Comparison of ENCODE assay signal across 8 cellular contexts in the genomic region with DNA sequence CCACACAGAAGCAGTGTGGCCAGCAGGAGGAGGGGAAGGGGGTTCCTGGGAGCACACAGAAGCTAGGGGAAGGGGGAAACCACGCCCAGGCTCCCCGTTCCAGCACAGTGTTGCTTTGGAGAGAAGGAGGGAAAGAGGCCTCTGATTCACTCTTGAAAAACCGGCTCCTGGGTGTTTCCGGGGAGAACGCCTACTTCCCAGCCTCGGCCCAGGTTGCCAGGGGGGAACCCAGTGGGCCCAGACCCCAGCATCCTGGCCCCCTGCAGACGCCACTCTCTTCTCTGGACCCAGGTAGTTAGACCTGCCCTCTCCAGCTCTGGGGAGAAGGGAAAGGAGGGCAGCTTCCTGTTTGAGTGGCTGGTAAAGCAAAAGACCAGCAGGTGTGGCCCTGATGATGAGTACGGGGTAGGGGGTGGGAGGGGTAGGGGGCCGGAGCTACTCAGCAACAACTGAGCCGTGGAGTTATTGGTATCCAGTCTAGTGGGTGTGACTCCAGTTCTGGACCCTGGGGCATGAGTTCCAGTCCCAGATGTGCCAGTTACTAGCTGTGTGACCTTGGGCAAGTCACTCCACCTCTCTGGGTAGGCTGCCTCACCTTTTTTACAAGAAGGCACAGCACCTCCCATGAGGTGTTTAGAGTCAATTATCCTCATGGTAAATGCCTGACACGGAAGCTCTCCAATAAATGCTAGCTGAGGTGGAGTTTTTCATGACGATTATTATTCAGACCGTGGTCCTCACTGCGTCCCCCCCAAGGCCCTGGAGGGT. TPM values are rescaled to one million over a fixed set of nuclear protein-coding genes. Genes with fewer than 3 reads are reported as not detected.
DNase-seq lines count a peak whose midpoint lies in the region; ATAC-seq and TF ChIP-seq lines count a peak whose summit lies in the region.

No MANE protein-coding gene starts in this region.

- H3K4me3 Mint-ChIP-seq in natural killer cell treated with Interleukin-12 subunit alpha and Interleukin-12 subunit beta and Interleukin-15 and Interleukin-18, amount 100 ng/mL, for 72 hours = peak overlapping the region; percentile 76

- peak overlapping the region; percentile 47 for H3K4me2 ChIP-seq in Karpas-422 (ENCODE audit: low read depth, low read length, poor library complexity, severe bottlenecking)

- peaks cover 4% of the 10 kb centered on the region for H3K4me1 ChIP-seq in Karpas-422 (ENCODE audit: low read length)
- peaks cover 6% of the 10 kb centered on the region for H3K4me1 ChIP-seq in effector memory CD4-positive, alpha-beta T cell (ENCODE audit: control insufficient read depth, insufficient read depth, low read length, poor library complexity, severe bottlenecking)

- DNase-seq in BJ (ENCODE audit: low read depth) (no peak), Karpas-422 (no peak), NCI-H1436 treated with DMSO at 0.1 percent for 48 hours (lab: John Stamatoyannopoulos, UW) (no peak), NCI-H446 treated with DMSO at 0.1 percent for 48 hours (lab: John Stamatoyannopoulos, UW) (no peak), NCI-H446 (lab: John Stamatoyannopoulos, UW) (no peak)
- no peak for DNase-seq in effector memory CD4-positive, alpha-beta T cell
- peak; percentile 50 for DNase-seq in natural killer cell treated with Interleukin-12 subunit alpha and Interleukin-12 subunit beta and Interleukin-15 and Interleukin-18, amount 100 ng/mL, for 72 hours (ENCODE audit: low spot score)

- no peaks in the 10 kb centered on the region for H3K36me3 Mint-ChIP-seq in natural killer cell treated with Interleukin-12 subunit alpha and Interleukin-12 subunit beta and Interleukin-15 and Interleukin-18, amount 100 ng/mL, for 72 hours

- no peak for TF ChIP-seq CTCF in BJ (IDR thresholded peaks at IDR 0.05; ENCODE audit: insufficient read depth, low read depth, low read length)

- H3K27me3 Mint-ChIP-seq in natural killer cell treated with Interleukin-12 subunit alpha and Interleukin-12 subunit beta and Interleukin-15 and Interleukin-18, amount 100 ng/mL, for 72 hours = no peaks in the 10 kb centered on the region

- H3K27me3 ChIP-seq in BJ (ENCODE audit: control insufficient read depth, insufficient read depth, low read length) (no peaks in the 10 kb centered on the region), Karpas-422 (ENCODE audit: low read length) (no peaks in the 10 kb centered on the region)
- no peaks in the 10 kb centered on the region for H3K27me3 ChIP-seq in effector memory CD4-positive, alpha-beta T cell (replicated peaks; ENCODE audit: control insufficient read depth, insufficient read depth, low read length, poor library complexity, severe bottlenecking)

- no peak for ATAC-seq in natural killer cell treated with Interleukin-12 subunit alpha and Interleukin-12 subunit beta and Interleukin-15 and Interleukin-18, amount 100 ng/mL, for 72 hours
- no peak for ATAC-seq in GM21737 (IDR thresholded peaks at IDR 0.05; ENCODE audit: unreplicated experiment)

- no peak overlapping the region for H3K27ac ChIP-seq in Karpas-422 (ENCODE audit: low read length)
- H3K27ac ChIP-seq in effector memory CD4-positive, alpha-beta T cell (ENCODE audit: insufficient read depth, low read length, poor library complexity, severe bottlenecking) = peak overlapping the region; percentile 37

- CTCF ChIA-PET in BJ (lab: Yijun Ruan, JAX) = interaction anchor here (0.6 to 4.9 kb wide), 8 partner anchors 9 to 834 kb away, joined by 3 to 32 read pairs (median 4); no protein-coding TSS in a partner anchor

- peak overlapping the region; percentile 50; the same call in 1 of the 2 replicates for H3K9ac ChIP-seq in Karpas-422 (ENCODE audit: low read length)

- H3K4me1 Mint-ChIP-seq in natural killer cell treated with Interleukin-12 subunit alpha and Interleukin-12 subunit beta and Interleukin-15 and Interleukin-18, amount 100 ng/mL, for 72 hours (ENCODE audit: low read depth in 2 of 2) = peaks cover 5 to 17% of the 10 kb centered on the region in 2 donors

- no peaks in the 10 kb centered on the region for H4K20me1 ChIP-seq in Karpas-422 (ENCODE audit: insufficient read depth, low read depth, low read length)

- H3K36me3 ChIP-seq in BJ (ENCODE audit: control insufficient read depth, insufficient read depth, low read length) = peaks cover 12% of the 10 kb centered on the region
- no peaks in the 10 kb centered on the region for H3K36me3 ChIP-seq in Karpas-422 (ENCODE audit: insufficient read depth, low read length)
- H3K36me3 ChIP-seq in effector memory CD4-positive, alpha-beta T cell (ENCODE audit: control insufficient read depth, insufficient read depth, low read length) = no peaks in the 10 kb centered on the region

- H3K9me2 ChIP-seq in Karpas-422 (replicated peaks; ENCODE audit: insufficient read depth, low read length) = no peaks in the 10 kb centered on the region

- no peaks in the 10 kb centered on the region for H3K79me2 ChIP-seq in Karpas-422 (ENCODE audit: low read length)

- H3K9me3 Mint-ChIP-seq in natural killer cell treated with Interleukin-12 subunit alpha and Interleukin-12 subunit beta and Interleukin-15 and Interleukin-18, amount 100 ng/mL, for 72 hours = no peaks in the 10 kb centered on the region

- peak overlapping the region; percentile 39 to 82 for H3K27ac Mint-ChIP-seq in natural killer cell treated with Interleukin-12 subunit alpha and Interleukin-12 subunit beta and Interleukin-15 and Interleukin-18, amount 100 ng/mL, for 72 hours

- H2AFZ ChIP-seq in Karpas-422 (ENCODE audit: low read length) = no peak overlapping the region

- POLR2A ChIA-PET in BJ (lab: Charles Lee) = interaction anchor here (1.3 kb wide), 1 partner anchor 23 kb away, joined by 5 read pairs; the partner anchor contains the start of gene DNAJB1

- peak overlapping the region; percentile 92 for H3K4me3 ChIP-seq in BJ (ENCODE audit: low read depth, low read length)
- H3K4me3 ChIP-seq in Karpas-422 (ENCODE audit: low read length) = peak overlapping the region; percentile 57; the same call in 1 of the 2 replicates
- peak overlapping the region; percentile 50 for H3K4me3 ChIP-seq in effector memory CD4-positive, alpha-beta T cell (ENCODE audit: insufficient read depth, low read depth, low read length, poor library complexity, severe bottlenecking)

- H3K9me3 ChIP-seq in Karpas-422 (ENCODE audit: low read length) = no peaks in the 10 kb centered on the region
- H3K9me3 ChIP-seq in effector memory CD4-positive, alpha-beta T cell (ENCODE audit: control insufficient read depth, low read length) = no peaks in the 10 kb centered on the region

RNA-seq across cellular contexts. Expression of gene GIPC1, which starts 0.8 kb away (rescaled TPM):
- 92.3 and 119 TPM in 2 replicates for polyA plus RNA-seq in BJ (2011; rRNA removed)
- polyA minus RNA-seq in BJ (2011; rRNA and poly(A)+ RNA removed) = 43.2 and 57.9 TPM in 2 replicates
- 1.9 and 4.6 TPM in 2 replicates for total RNA-seq in Karpas-422 (2014; rRNA removed; shearing (Covaris generic); ENCODE audit: low replicate concordance)
- total RNA-seq in natural killer cell treated with Interleukin-12 subunit alpha and Interleukin-12 subunit beta and Interleukin-15 and Interleukin-18, amount 100 ng/mL, for 72 hours = 10 to 100 TPM; 29.9 to 31.7 TPM

RNA-seq across cellular contexts. Expression of gene PTGER1, which starts 19.9 kb away (rescaled TPM):
- 0.63 and 1.0 TPM in 2 replicates for polyA plus RNA-seq in BJ (2011; rRNA removed)
- polyA minus RNA-seq in BJ (2011; rRNA and poly(A)+ RNA removed) = 0.38 and 0.41 TPM in 2 replicates
- not detected in 2 replicates for total RNA-seq in Karpas-422 (2014; rRNA removed; shearing (Covaris generic); ENCODE audit: low replicate concordance)
- total RNA-seq in natural killer cell treated with Interleukin-12 subunit alpha and Interleukin-12 subunit beta and Interleukin-15 and Interleukin-18, amount 100 ng/mL, for 72 hours = under 1 TPM; 0.31 to 0.67 TPM

RNA-seq across cellular contexts. Expression of gene DNAJB1, which starts 23.1 kb away (rescaled TPM):
- polyA plus RNA-seq in BJ (2011; rRNA removed) = 114 and 133 TPM in 2 replicates
- 46.5 and 52.6 TPM in 2 replicates for polyA minus RNA-seq in BJ (2011; rRNA and poly(A)+ RNA removed)
- 39.7 and 49.0 TPM in 2 replicates for total RNA-seq in Karpas-422 (2014; rRNA removed; shearing (Covaris generic); ENCODE audit: low replicate concordance)
- total RNA-seq in natural killer cell treated with Interleukin-12 subunit alpha and Interleukin-12 subunit beta and Interleukin-15 and Interleukin-18, amount 100 ng/mL, for 72 hours = 10 to 100 TPM; 65.3 to 68.8 TPM

RNA-seq across cellular contexts. Expression of gene TECR, which starts 34.3 kb away (rescaled TPM):
- polyA plus RNA-seq in BJ (2011; rRNA removed) = 63.2 and 95.9 TPM in 2 replicates
- polyA minus RNA-seq in BJ (2011; rRNA and poly(A)+ RNA removed) = 94.4 and 169 TPM in 2 replicates
- 45.1 and 81.4 TPM in 2 replicates for total RNA-seq in Karpas-422 (2014; rRNA removed; shearing (Covaris generic); ENCODE audit: low replicate concordance)
- total RNA-seq in natural killer cell treated with Interleukin-12 subunit alpha and Interleukin-12 subunit beta and Interleukin-15 and Interleukin-18, amount 100 ng/mL, for 72 hours = 100 to 1,000 TPM in 1 of 2 donors, 10 to 100 TPM in 1; 74.0 to 110 TPM
